In the genomic region with DNA sequence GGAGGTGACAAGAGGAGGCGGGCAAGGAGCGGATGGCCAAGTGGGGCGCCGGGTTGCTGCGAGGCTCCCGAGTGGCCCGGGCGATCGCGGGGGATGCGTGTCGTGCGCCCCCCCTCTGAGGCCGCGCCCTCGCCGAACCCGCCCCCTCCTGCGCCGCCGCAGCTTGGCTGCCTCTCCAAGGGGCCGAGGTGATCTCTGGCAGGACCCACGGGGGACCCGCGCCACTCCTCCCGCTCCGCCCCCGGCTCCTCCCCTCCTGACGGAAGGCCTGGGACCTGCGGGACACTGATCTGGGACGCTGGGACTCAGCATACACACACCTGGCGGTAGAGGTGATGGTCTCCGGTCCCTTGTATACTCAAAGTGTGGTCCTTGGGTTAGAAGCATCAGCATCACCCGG, we compare ENCODE assay signal across 16 cellular contexts. TPM values are rescaled to one million over a fixed set of nuclear protein-coding genes. Genes with fewer than 3 reads are reported as not detected.
A peak's percentile ranks its signal among the peaks of the same experiment; 100 is the strongest.
DNase-seq lines count a peak whose midpoint lies in the region; FAIRE-seq and TF ChIP-seq lines count a peak whose summit lies in the region.
"Had no signal": no experiment of that assay in that cellular context is flagged by ENCODE, and none has a peak within 500 bp of the region (broad histone marks: within the 10 kb centered on the region; RNA-seq: fewer than 3 reads in every experiment).

No MANE protein-coding gene starts in this region.

- TF ChIP-seq CTCF in kidney epithelial cell (IDR thresholded peaks at IDR 0.05; ENCODE audit: insufficient read depth, low read length, poor library complexity, severe bottlenecking) (no peak), retinal pigment epithelial cell (conservative IDR thresholded peaks at IDR 0.05; ENCODE audit: low read depth, low read length) (no peak)

- peaks cover 4% of the 10 kb centered on the region for H3K9me3 ChIP-seq in adipocyte (ENCODE audit: control insufficient read depth, low read length)
- H3K9me3 ChIP-seq: MG63, thyroid gland had no signal

- H3K27me3 ChIP-seq in adipocyte (replicated peaks; ENCODE audit: control insufficient read depth, insufficient read depth, low read length), result peaks cover 7% of the 10 kb centered on the region
- H3K27me3 ChIP-seq in kidney epithelial cell (ENCODE audit: control insufficient read depth, insufficient read depth, low read length), result no peaks in the 10 kb centered on the region
- H3K27me3 ChIP-seq: MG63, thyroid gland had no signal

- no peaks in the 10 kb centered on the region for H3K4me1 ChIP-seq in adipocyte (ENCODE audit: control insufficient read depth, insufficient read depth, low read length)
- H3K4me1 ChIP-seq: thyroid gland had no signal

- no peak overlapping the region for H3K9ac ChIP-seq in adipocyte (ENCODE audit: low read length)

- DNase-seq in GM12891 (ENCODE audit: insufficient read length, low spot score) (no peak), adipocyte (ENCODE audit: low read depth) (peak; percentile 8), kidney epithelial cell (ENCODE audit: low read depth) (no peak), retinal pigment epithelial cell (ENCODE audit: low read depth) (no peak), NCI-H2196 treated with DMSO at 0.1 percent for 48 hours (lab: John Stamatoyannopoulos, UW; ENCODE audit: unreplicated experiment) (no peak), kidney glomerular epithelial cell (lab: John Stamatoyannopoulos, UW) (no peak), NCI-H1092 (lab: John Stamatoyannopoulos, UW) (no peak)
- no peak for DNase-seq in activated naive CD4-positive, alpha-beta T cell treated with Interleukin-2 at 50 U/mL for 16 hours
- DNase-seq: erythroblast; MG63; NK-92 treated with Interleukin-12 subunit alpha and Interleukin-12 subunit beta, amount 100 ng/mL, for 24 hours had no signal

- peak overlapping the region; percentile 68 for H3K4me3 ChIP-seq in adipocyte (ENCODE audit: low read length)
- peak overlapping the region; percentile 38 for H3K4me3 ChIP-seq in kidney epithelial cell (ENCODE audit: low read depth, low read length)
- H3K4me3 ChIP-seq in retinal pigment epithelial cell (ENCODE audit: low read length), result peak overlapping the region; percentile 35
- H3K4me3 ChIP-seq: lung had no signal

- FAIRE-seq in GM12891 (lab: Jason Lieb, UNC), result peak; percentile 16

- no peaks in the 10 kb centered on the region for H3K36me3 ChIP-seq in adipocyte (ENCODE audit: control insufficient read depth, insufficient read depth, low read length, severe bottlenecking)
- no peaks in the 10 kb centered on the region for H3K36me3 ChIP-seq in kidney epithelial cell (ENCODE audit: control insufficient read depth, insufficient read depth, low read length)
- H3K36me3 ChIP-seq: MG63, thyroid gland had no signal

- no peak for TF ChIP-seq POLR2A in GM12891 (IDR thresholded peaks at IDR 0.05; ENCODE audit: low read depth, low read length)

TF ChIP-seq in GM12891, 5 proteins besides CTCF, POLR2A, EP300 and RAD21:
- TF ChIP-seq SPI1 (IDR thresholded peaks at IDR 0.05; ENCODE audit: low read depth, low read length), result no peak

RNA-seq across cellular contexts. Expression of gene FAM47C, which starts 21.9 kb away (rescaled TPM):
- not detected for polyA plus RNA-seq in GM12891 (2012; ENCODE audit: low read depth, missing spikeins)
- not detected in 2 replicates for total RNA-seq in kidney epithelial cell
- total RNA-seq: activated CD8-positive, alpha-beta memory T cell treated with anti-CD3 and anti-CD28 coated beads for 36 hours; chondrocyte; lung; osteocyte; thyroid gland had no signal
